9 cellular contexts compared by ENCODE assay signal in genomic region chr6:128492386-128492785, GRCh38. TPM values are rescaled to one million over a fixed set of nuclear protein-coding genes. Genes with fewer than 3 reads are reported as not detected.
A peak's percentile ranks its signal among the peaks of the same experiment; 100 is the strongest.
DNase-seq lines count a peak whose midpoint lies in the region; ATAC-seq and TF ChIP-seq lines count a peak whose summit lies in the region.
"Had no signal": no experiment of that assay in that cellular context is flagged by ENCODE, and none has a peak within 500 bp of the region (broad histone marks: within the 10 kb centered on the region; RNA-seq: fewer than 3 reads in every experiment).

No MANE protein-coding gene starts in this region.

- TF ChIP-seq POLR2A in body of pancreas (IDR thresholded peaks at IDR 0.05), result no peak

- H3K4me1 ChIP-seq in body of pancreas (peaks cover 31% of the 10 kb centered on the region), left lung (peaks cover 3 to 18% of the 10 kb centered on the region in 2 donors), subcutaneous abdominal adipose tissue (ENCODE audit: control insufficient read depth in 5 of 5, insufficient read depth in 5 of 5, low read length in 5 of 5) (peaks cover 0 to 19% (median 0%) of the 10 kb centered on the region in 5 donors), aorta (ENCODE audit: control insufficient read depth in 1 of 2, insufficient read depth in 2 of 2, low read length in 2 of 2) (peaks cover 0 to 3% of the 10 kb centered on the region in 2 donors)

- no peak for TF ChIP-seq CTCF in body of pancreas (IDR thresholded peaks at IDR 0.05)
- TF ChIP-seq CTCF in left lung (IDR thresholded peaks at IDR 0.05), result no peak

- H3K36me3 ChIP-seq in MG63 (peaks cover 2% of the 10 kb centered on the region; the same call in 1 of the 2 replicates), body of pancreas (replicated peaks in 1 of 2; ENCODE audit: insufficient read depth in 1 of 2, low read depth in 2 of 2) (no peaks in the 10 kb centered on the region), left lung (no peaks in the 10 kb centered on the region), subcutaneous abdominal adipose tissue (ENCODE audit: control insufficient read depth in 5 of 5, insufficient read depth in 5 of 5, low read length in 5 of 5) (no peaks in the 10 kb centered on the region), aorta (ENCODE audit: control insufficient read depth in 1 of 2, insufficient read depth in 2 of 2, low read length in 1 of 2) (no peaks in the 10 kb centered on the region)
- H3K36me3 ChIP-seq: neutrophil had no signal

- DNase-seq in MG63 (peak; percentile 60), body of pancreas (peak; percentile 53 to 66 (median 58)), left lung (no peak), AG08395 (ENCODE audit: low spot score) (no peak), aorta (no peak), nucleus accumbens (lab: John Stamatoyannopoulos, UW) (no peak)
- DNase-seq: NCI-H2107 had no signal

- H3K27ac ChIP-seq in body of pancreas (peak overlapping the region; percentile 72 to 83 (median 81)), left lung (peak overlapping the region; percentile 64 to 70), subcutaneous abdominal adipose tissue (ENCODE audit: low read depth, low read length) (peak overlapping the region; percentile 55), aorta (ENCODE audit: low read depth in 1 of 2, low read length in 2 of 2) (no peak overlapping the region)
- H3K27ac ChIP-seq: neutrophil had no signal

- H3K27me3 ChIP-seq in MG63 (no peaks in the 10 kb centered on the region), body of pancreas (no peaks in the 10 kb centered on the region), left lung (no peaks in the 10 kb centered on the region), subcutaneous abdominal adipose tissue (ENCODE audit: control insufficient read depth in 5 of 5, insufficient read depth in 4 of 5, low read length in 5 of 5) (no peaks in the 10 kb centered on the region), aorta (ENCODE audit: control insufficient read depth in 1 of 2, insufficient read depth in 2 of 2, low read length in 1 of 2) (no peaks in the 10 kb centered on the region)
- H3K27me3 ChIP-seq: neutrophil had no signal

- H3K9ac ChIP-seq in subcutaneous abdominal adipose tissue (ENCODE audit: low read length in 5 of 5), result no peak overlapping the region

- no peak overlapping the region for H3K4me3 ChIP-seq in MG63
- H3K4me3 ChIP-seq in body of pancreas, result no peak overlapping the region
- H3K4me3 ChIP-seq in left lung, result no peak overlapping the region
- H3K4me3 ChIP-seq in subcutaneous abdominal adipose tissue (ENCODE audit: low read depth in 1 of 5, low read length in 5 of 5), result no peak overlapping the region
- H3K4me3 ChIP-seq in aorta (ENCODE audit: low read length in 2 of 2), result no peak overlapping the region

- intact Hi-C loops in body of pancreas (cut with DNase I), result no loop called here
- intact Hi-C loops in left lung (cut with DNase I), result no loop called here
- intact Hi-C loops in aorta (cut with DNase I), result no loop called here

- WGBS in body of pancreas, 2 donors, result 14 to 25% methylated on average over 2 of the region's 2 CpGs
- 15 to 17% methylated on average over 2 of the region's 2 CpGs for WGBS in aorta, 2 donors

- ATAC-seq in body of pancreas (peak; percentile 63), left lung (peak; percentile 79), aorta (ENCODE audit: low FRiP score) (no peak)

- H3K9me3 ChIP-seq in MG63 (no peaks in the 10 kb centered on the region), body of pancreas (no peaks in the 10 kb centered on the region), left lung (no peaks in the 10 kb centered on the region), subcutaneous abdominal adipose tissue (ENCODE audit: control insufficient read depth in 5 of 5, low read length in 5 of 5) (no peaks in the 10 kb centered on the region), aorta (ENCODE audit: control insufficient read depth, low read length) (no peaks in the 10 kb centered on the region)
- H3K9me3 ChIP-seq: neutrophil had no signal

RNA-seq across cellular contexts. Expression of gene PTPRK, which starts 28.0 kb away (rescaled TPM):
- 9.7 and 33.7 TPM in 2 replicates for total RNA-seq in MG63 (2014; rRNA removed; shearing (Covaris generic); ENCODE audit: low replicate concordance)
- 100 to 1,000 TPM in 1 of 2 donors, 10 to 100 TPM in 1; 60.6 to 121 TPM for total RNA-seq in body of pancreas
- 10 to 100 TPM; 57.0 to 57.1 TPM for total RNA-seq in left lung
- 10 to 100 TPM; 39.6 to 50.6 TPM for total RNA-seq in aorta
- polyA plus RNA-seq in aorta, result 10 to 100 TPM in 1 of 2 donors, 1 to 10 TPM in 1; 3.9 to 10.2 TPM

Comparison
In these comparisons a context has a peak if more than half of its experiments do, and no peak if none do; other contexts are left out.
1. DNase-seq: peak in MG63 (single experiment) and body of pancreas (4 of 4); none in left lung (0 of 2), AG08395 (single experiment), aorta (0 of 2) and nucleus accumbens (0 of 56).
2. H3K27ac ChIP-seq: peak in body of pancreas (4 of 4), left lung (2 of 2) and subcutaneous abdominal adipose tissue (single experiment); none in aorta (0 of 2).